1 cellular context compared by ENCODE assay signal in the genomic region with DNA sequence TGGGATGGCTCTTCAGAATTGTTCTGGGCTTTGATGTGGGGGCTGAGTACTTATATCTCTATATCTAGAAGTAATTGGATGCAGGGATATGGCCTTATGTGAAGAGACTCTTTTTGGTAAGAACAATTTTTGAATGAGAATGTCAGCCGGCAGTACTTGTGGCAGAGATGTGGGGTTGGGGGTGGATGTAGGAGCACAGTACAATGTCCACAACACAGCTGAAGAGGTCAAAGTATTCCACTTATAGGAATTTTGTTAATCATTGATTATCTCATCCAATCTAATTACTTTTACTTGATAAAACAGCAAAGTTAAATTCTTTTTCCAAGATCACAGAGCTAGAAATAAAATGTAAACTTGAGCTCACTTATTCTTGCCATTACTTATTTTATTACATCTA.
TF ChIP-seq lines count a peak whose summit lies in the region.

No MANE protein-coding gene starts in this region.

TF ChIP-seq in liver, 16 proteins besides CTCF, POLR2A, EP300 and RAD21 (continued from another document):
- TF ChIP-seq EGR1 (IDR thresholded peaks at IDR 0.05; ENCODE audit: low read depth in 2 of 2) (no peak), JUND (IDR thresholded peaks at IDR 0.05) (no peak), REST (IDR thresholded peaks at IDR 0.05) (no peak), SP1 (IDR thresholded peaks at IDR 0.05) (peak; percentile 84), YY1 (IDR thresholded peaks at IDR 0.05) (no peak), ATF3 (IDR thresholded peaks at IDR 0.05) (no peak), HNF4A (conservative IDR thresholded peaks at IDR 0.05) (peak; percentile 84 to 88)
- TF ChIP-seq, protein P1, sequence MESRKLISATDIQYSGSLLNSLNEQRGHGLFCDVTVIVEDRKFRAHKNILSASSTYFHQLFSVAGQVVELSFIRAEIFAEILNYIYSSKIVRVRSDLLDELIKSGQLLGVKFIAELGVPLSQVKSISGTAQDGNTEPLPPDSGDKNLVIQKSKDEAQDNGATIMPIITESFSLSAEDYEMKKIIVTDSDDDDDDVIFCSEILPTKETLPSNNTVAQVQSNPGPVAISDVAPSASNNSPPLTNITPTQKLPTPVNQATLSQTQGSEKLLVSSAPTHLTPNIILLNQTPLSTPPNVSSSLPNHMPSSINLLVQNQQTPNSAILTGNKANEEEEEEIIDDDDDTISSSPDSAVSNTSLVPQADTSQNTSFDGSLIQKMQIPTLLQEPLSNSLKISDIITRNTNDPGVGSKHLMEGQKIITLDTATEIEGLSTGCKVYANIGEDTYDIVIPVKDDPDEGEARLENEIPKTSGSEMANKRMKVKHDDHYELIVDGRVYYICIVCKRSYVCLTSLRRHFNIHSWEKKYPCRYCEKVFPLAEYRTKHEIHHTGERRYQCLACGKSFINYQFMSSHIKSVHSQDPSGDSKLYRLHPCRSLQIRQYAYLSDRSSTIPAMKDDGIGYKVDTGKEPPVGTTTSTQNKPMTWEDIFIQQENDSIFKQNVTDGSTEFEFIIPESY (IDR thresholded peaks at IDR 0.05) = peak; percentile 21
